Comparison of ENCODE assay signal across 8 cellular contexts in the genomic region with DNA sequence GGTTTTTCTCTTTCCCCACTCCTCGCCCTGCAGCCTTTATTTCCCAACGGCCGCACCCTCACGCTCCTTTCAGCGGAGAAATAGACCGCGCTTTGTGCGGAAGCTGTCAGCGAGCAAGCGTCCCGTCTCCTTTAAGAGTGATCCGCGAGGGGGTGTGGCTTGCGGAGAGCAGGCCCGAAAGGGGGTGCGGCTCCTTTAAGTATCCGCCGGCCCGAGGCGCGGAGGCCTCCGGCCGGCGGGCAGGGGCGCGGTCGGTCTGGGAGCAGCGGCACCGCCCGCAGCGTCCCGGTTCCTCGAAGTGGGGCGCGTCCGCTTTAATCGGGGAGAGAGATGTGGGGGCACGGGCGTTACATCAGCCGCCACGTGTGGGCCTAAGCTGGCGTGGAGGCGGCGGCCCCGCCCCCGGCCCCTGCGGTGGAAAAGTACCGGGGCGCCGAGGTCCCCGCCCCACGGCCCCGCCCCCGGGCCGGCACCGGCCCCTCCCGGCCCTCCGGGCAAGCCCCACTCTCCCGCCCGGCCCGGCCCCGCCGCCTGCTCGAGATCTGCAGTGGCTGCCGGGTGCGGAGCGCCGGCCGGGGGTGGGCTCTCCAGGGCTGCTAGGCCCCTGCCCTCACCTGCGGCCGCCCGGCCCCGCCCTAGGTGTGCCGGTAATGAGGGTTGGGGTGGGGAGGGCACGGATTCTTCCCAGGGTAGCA. TPM values are rescaled to one million over a fixed set of nuclear protein-coding genes. Genes with fewer than 3 reads are reported as not detected.
DNase-seq lines count a peak whose midpoint lies in the region; ATAC-seq lines count a peak whose summit lies in the region.

No MANE protein-coding gene starts in this region.

- 0% methylated on average over 31 to 65 of the region's 75 CpGs for WGBS in mesodermal cell (ENCODE audit: insufficient coverage in 2 of 2), 2 experiments

- H3K4me3 ChIP-seq in endocrine pancreas (ENCODE audit: control insufficient read depth, insufficient read depth, low read length): peak overlapping the region; percentile 50
- peak overlapping the region; percentile 87 for H3K4me3 ChIP-seq in mesodermal cell (ENCODE audit: extremely low read depth, insufficient read depth, low read length, poor library complexity, severe bottlenecking)

- H3K9me3 ChIP-seq in endocrine pancreas (ENCODE audit: control insufficient read depth, low read length): no peaks in the 10 kb centered on the region
- no peaks in the 10 kb centered on the region for H3K9me3 ChIP-seq in mesodermal cell (ENCODE audit: control insufficient read depth, low read length)

- peak overlapping the region; percentile 91 for H3K27ac ChIP-seq in mesodermal cell (ENCODE audit: low read depth, low read length, severe bottlenecking)

- ATAC-seq in GM19455 (IDR thresholded peaks at IDR 0.05; ENCODE audit: unreplicated experiment): peak; percentile 89

- H3K36me3 ChIP-seq in endocrine pancreas (ENCODE audit: control insufficient read depth, insufficient read depth, low read length): no peaks in the 10 kb centered on the region
- peaks cover 5% of the 10 kb centered on the region for H3K36me3 ChIP-seq in mesodermal cell (ENCODE audit: control insufficient read depth, insufficient read depth, low read length)

- H3K9ac ChIP-seq in endocrine pancreas (ENCODE audit: control insufficient read depth, insufficient read depth, low read length): peak overlapping the region; percentile 54

- H3K27me3 ChIP-seq in endocrine pancreas (ENCODE audit: control insufficient read depth, insufficient read depth, low read length): no peaks in the 10 kb centered on the region

- peak; percentile 82 for DNase-seq in CMK (ENCODE audit: low read depth)
- DNase-seq in HK-2 (ENCODE audit: unreplicated experiment): peak; percentile 81
- peak; percentile 89 to 92 for DNase-seq in NOMO-1 (lab: John Stamatoyannopoulos, UW; ENCODE audit: unreplicated experiment in 2 of 2)
- DNase-seq in activated CD8-positive, alpha-beta memory T cell treated with anti-CD3 and anti-CD28 coated beads for 4 hours (ENCODE audit: low read depth in 2 of 2): peak; percentile 71 to 76
- DNase-seq in stimulated activated CD8-positive, alpha-beta memory T cell treated with anti-CD3 and anti-CD28 coated beads, Interleukin-15, amount 100 ng/mL, for 1 hour (ENCODE audit: low read depth): peak; percentile 67

- H3K4me1 ChIP-seq in endocrine pancreas (ENCODE audit: control insufficient read depth, insufficient read depth, low read length) (no peaks in the 10 kb centered on the region), mesodermal cell (ENCODE audit: control insufficient read depth, insufficient read depth, low read length, poor library complexity, severe bottlenecking) (peaks cover 10% of the 10 kb centered on the region)

RNA-seq across cellular contexts. Expression of a gene that starts 1.2 kb away (rescaled TPM):
- 13.7 TPM for polyA plus RNA-seq in mesodermal cell (2013, experiment 1 of 2)
- 11.8 TPM for polyA plus RNA-seq in mesodermal cell (2013, experiment 2 of 2)

RNA-seq across cellular contexts. Expression of a gene that starts 38.7 kb away (rescaled TPM):
- polyA plus RNA-seq in mesodermal cell (2013, experiment 1 of 2): 6.6 TPM
- 5.2 TPM for polyA plus RNA-seq in mesodermal cell (2013, experiment 2 of 2)

RNA-seq across cellular contexts. Expression of a gene that starts 51.0 kb away (rescaled TPM):
- polyA plus RNA-seq in mesodermal cell (2013, experiment 1 of 2): 71.6 TPM
- polyA plus RNA-seq in mesodermal cell (2013, experiment 2 of 2): 57.1 TPM

RNA-seq across cellular contexts. Expression of a gene that starts 55.3 kb away (rescaled TPM):
- polyA plus RNA-seq in mesodermal cell (2013, experiment 1 of 2): 133 TPM
- polyA plus RNA-seq in mesodermal cell (2013, experiment 2 of 2): 103 TPM

Comparison
In these comparisons a context has a peak if more than half of its experiments do, and no peak if none do; other contexts are left out.
1. Peak in every context shown above with its lines: DNase-seq, ATAC-seq, H3K4me3 ChIP-seq and H3K27ac ChIP-seq.